11 cellular contexts compared by ENCODE assay signal in genomic region chr19:4052993-4053422, GRCh38. TPM values are rescaled to one million over a fixed set of nuclear protein-coding genes. Genes with fewer than 3 reads are reported as not detected.
A peak's percentile ranks its signal among the peaks of the same experiment; 100 is the strongest.
DNase-seq lines count a peak whose midpoint lies in the region; ATAC-seq, FAIRE-seq and TF ChIP-seq lines count a peak whose summit lies in the region.
"Had no signal": no experiment of that assay in that cellular context is flagged by ENCODE, and none has a peak within 500 bp of the region (broad histone marks: within the 10 kb centered on the region; RNA-seq: fewer than 3 reads in every experiment).

No MANE protein-coding gene starts in this region.

- H3K9me3 Mint-ChIP-seq in CD4-positive, CD25-positive, alpha-beta regulatory T cell = peaks cover 0 to 4% (median 0%) of the 10 kb centered on the region in 7 donors
- H3K9me3 Mint-ChIP-seq: activated T-cell treated with anti-CD3 and anti-CD28 coated beads, Interleukin-2, amount 50 U/mL, for 4 hours had no signal

- peaks cover 21% of the 10 kb centered on the region for H3K4me1 ChIP-seq in CD4-positive, CD25-positive, alpha-beta regulatory T cell (ENCODE audit: control insufficient read depth, insufficient read depth, low read length, poor library complexity, severe bottlenecking)
- peaks cover 0 to 7% (median 0%) of the 10 kb centered on the region in 3 donors for H3K4me1 ChIP-seq in pancreas
- H3K4me1 ChIP-seq in SJCRH30 = no peaks in the 10 kb centered on the region

- H3K27me3 ChIP-seq in CD4-positive, CD25-positive, alpha-beta regulatory T cell (ENCODE audit: control insufficient read depth, insufficient read depth, low read length) = no peaks in the 10 kb centered on the region
- H3K27me3 ChIP-seq in pancreas (no peaks in the 10 kb centered on the region), SJCRH30 (no peaks in the 10 kb centered on the region)

- intact Hi-C loops in pancreas (cut with DNase I) = loop anchor here in 1 of 3 donors (5.0 kb wide), 1 partner anchor 36 kb away; no protein-coding TSS in a partner anchor

- WGBS in pancreas, 2 donors = 43 to 51% methylated on average over 13 of the region's 13 CpGs

- no peak overlapping the region for H3K4me3 ChIP-seq in CD4-positive, CD25-positive, alpha-beta regulatory T cell (ENCODE audit: low read depth, low read length)
- H3K4me3 ChIP-seq in epithelial cell of esophagus (ENCODE audit: low read length) (peak overlapping the region; percentile 9), pancreas (no peak overlapping the region), SJCRH30 (no peak overlapping the region)

- H3K36me3 Mint-ChIP-seq in CD4-positive, CD25-positive, alpha-beta regulatory T cell = peaks cover 44% of the 10 kb centered on the region

- peak overlapping the region; percentile 2 to 96 (median 54) for H3K4me3 Mint-ChIP-seq in CD4-positive, CD25-positive, alpha-beta regulatory T cell
- H3K4me3 Mint-ChIP-seq: activated T-cell treated with anti-CD3 and anti-CD28 coated beads, Interleukin-2, amount 50 U/mL, for 4 hours had no signal

- no peak for DNase-seq in CD4-positive, CD25-positive, alpha-beta regulatory T cell
- DNase-seq in RPMI7951 (ENCODE audit: low read depth) (peak; percentile 84), epithelial cell of esophagus (ENCODE audit: low read depth) (peak; percentile 57), pancreas (peak in 1 of 6 donors; percentile 11), SJCRH30 (no peak), GOT3 (lab: John Stamatoyannopoulos, UW) (no peak), NCI-H748 (lab: John Stamatoyannopoulos, UW; ENCODE audit: unreplicated experiment) (no peak)
- no peak for DNase-seq in activated CD4-positive, alpha-beta T cell treated with anti-CD3 and anti-CD28 coated beads, Interleukin-2, amount 50 U/mL, for 48 hours
- DNase-seq: activated T-cell treated with anti-CD3 and anti-CD28 coated beads, Interleukin-2, amount 50 U/mL, for 4 hours; DMS53 had no signal

- no peak for ATAC-seq in CD4-positive, CD25-positive, alpha-beta regulatory T cell (ENCODE audit: low read depth in 2 of 2)
- peak in 2 of 4 donors; percentile 1 to 4 for ATAC-seq in pancreas

- no peak overlapping the region for H3K27ac ChIP-seq in CD4-positive, CD25-positive, alpha-beta regulatory T cell (ENCODE audit: insufficient read depth, low read length, poor library complexity, severe bottlenecking)
- peak overlapping the region in 3 of 4 donors; percentile 36 to 75 (median 65) for H3K27ac ChIP-seq in pancreas
- no peak overlapping the region for H3K27ac ChIP-seq in SJCRH30

- peak overlapping the region; percentile 59 to 92 (median 92) for H3K27ac Mint-ChIP-seq in CD4-positive, CD25-positive, alpha-beta regulatory T cell

- no peaks in the 10 kb centered on the region for H3K27me3 Mint-ChIP-seq in CD4-positive, CD25-positive, alpha-beta regulatory T cell

- FAIRE-seq in pancreas (lab: Jason Lieb, UNC) = no peak
- FAIRE-seq: RCC 7860 had no signal

- TF ChIP-seq CTCF in epithelial cell of esophagus (IDR thresholded peaks at IDR 0.05; ENCODE audit: insufficient read depth, low read depth, low read length, missing control alignments) (no peak), pancreas (IDR thresholded peaks at IDR 0.05) (no peak)

- H3K36me3 ChIP-seq in CD4-positive, CD25-positive, alpha-beta regulatory T cell (ENCODE audit: control insufficient read depth, insufficient read depth, low read length) = peaks cover 51% of the 10 kb centered on the region
- H3K36me3 ChIP-seq in pancreas (peaks cover 0 to 23% (median 13%) of the 10 kb centered on the region in 3 donors), SJCRH30 (peaks cover 27% of the 10 kb centered on the region)

- H3K4me1 Mint-ChIP-seq in CD4-positive, CD25-positive, alpha-beta regulatory T cell = peaks cover 4 to 52% (median 30%) of the 10 kb centered on the region in 4 donors

- no peaks in the 10 kb centered on the region for H3K9me3 ChIP-seq in CD4-positive, CD25-positive, alpha-beta regulatory T cell (ENCODE audit: control insufficient read depth in 2 of 2, low read length in 2 of 2)
- no peaks in the 10 kb centered on the region for H3K9me3 ChIP-seq in pancreas
- no peaks in the 10 kb centered on the region for H3K9me3 ChIP-seq in SJCRH30 (replicated peaks)

RNA-seq across cellular contexts. Expression of gene ZBTB7A, which starts 13.7 kb away (rescaled TPM):
- 50.5 TPM for total RNA-seq in CD4-positive, CD25-positive, alpha-beta regulatory T cell
- polyA plus RNA-seq in CD4-positive, CD25-positive, alpha-beta regulatory T cell = 10 to 100 TPM; 19.6 to 30.4 (median 23.7) TPM
- 4.3 and 10.2 TPM in 2 replicates for total RNA-seq in RPMI7951 (2014; rRNA removed; shearing (Covaris generic))
- total RNA-seq in pancreas = 10 to 100 TPM; 10.9 to 25.0 (median 15.6) TPM
- 1 to 10 TPM; 6.1 to 9.3 TPM for polyA plus RNA-seq in pancreas
- 8.2 and 8.6 TPM in 2 replicates for total RNA-seq in SJCRH30 (2014; rRNA removed; shearing (Covaris generic))

RNA-seq across cellular contexts. Expression of gene PIAS4, which starts 45.5 kb away (rescaled TPM):
- total RNA-seq in CD4-positive, CD25-positive, alpha-beta regulatory T cell = 25.4 TPM
- 10 to 100 TPM in 1 of 4 donors, 1 to 10 TPM in 3; 4.1 to 10.4 (median 4.4) TPM for polyA plus RNA-seq in CD4-positive, CD25-positive, alpha-beta regulatory T cell
- total RNA-seq in RPMI7951 (2014; rRNA removed; shearing (Covaris generic)) = 12.5 and 15.9 TPM in 2 replicates
- 10 to 100 TPM; 13.4 to 25.3 (median 16.1) TPM for total RNA-seq in pancreas
- 10 to 100 TPM; 12.8 to 14.8 TPM for polyA plus RNA-seq in pancreas
- 32.8 and 35.1 TPM in 2 replicates for total RNA-seq in SJCRH30 (2014; rRNA removed; shearing (Covaris generic))

Comparison
In these comparisons a context has a peak if more than half of its experiments do, and no peak if none do; other contexts are left out.
1. DNase-seq: peak in RPMI7951 (single experiment) and epithelial cell of esophagus (single experiment); none in CD4-positive, CD25-positive, alpha-beta regulatory T cell (0 of 3), SJCRH30 (0 of 2), GOT3 (single experiment), NCI-H748 (single experiment) and activated CD4-positive, alpha-beta T cell treated with anti-CD3 and anti-CD28 coated beads, Interleukin-2, amount 50 U/mL, for 48 hours (0 of 2).
2. H3K27ac ChIP-seq: peak in pancreas (3 of 4); none in CD4-positive, CD25-positive, alpha-beta regulatory T cell (single experiment) and SJCRH30 (single experiment).